In genomic region chr19:55080915-55081772, GRCh38 we compare ENCODE assay signal across 1 cellular context.
A peak's percentile ranks its signal among the peaks of the same experiment; 100 is the strongest.
TF ChIP-seq lines count a peak whose summit lies in the region.

No MANE protein-coding gene starts in this region.

TF ChIP-seq in WTC11, 78 proteins besides CTCF, POLR2A, EP300 and RAD21 (continued from another document):
- TF ChIP-seq AR (CRISPR knock-in tag; IDR thresholded peaks at IDR 0.05): no peak
- no peak for TF ChIP-seq GTF2I (CRISPR knock-in tag; conservative IDR thresholded peaks at IDR 0.05)
- no peak for TF ChIP-seq TEAD4 (CRISPR knock-in tag; IDR thresholded peaks at IDR 0.05)
- no peak for TF ChIP-seq JUN (CRISPR knock-in tag; IDR thresholded peaks at IDR 0.05)
- TF ChIP-seq SMAD4 (CRISPR knock-in tag; IDR thresholded peaks at IDR 0.05): 0 out of 2 replicates have a peak, but pooled peaks have one; percentile 44
- TF ChIP-seq ESRRA (CRISPR knock-in tag; IDR thresholded peaks at IDR 0.05; ENCODE audit: borderline replicate concordance): no peak
- no peak for TF ChIP-seq ZNF425 (CRISPR knock-in tag; conservative IDR thresholded peaks at IDR 0.05)
- TF ChIP-seq CBFB (CRISPR knock-in tag; IDR thresholded peaks at IDR 0.05; ENCODE audit: low read depth): no peak
- TF ChIP-seq E2F4 (CRISPR knock-in tag; IDR thresholded peaks at IDR 0.05; ENCODE audit: borderline replicate concordance, low read depth): no peak
- no peak for TF ChIP-seq ZNF138 (CRISPR knock-in tag; conservative IDR thresholded peaks at IDR 0.05)
- TF ChIP-seq ZNF423 (CRISPR knock-in tag; IDR thresholded peaks at IDR 0.05): no peak
- TF ChIP-seq MYBL2 (CRISPR knock-in tag; IDR thresholded peaks at IDR 0.05): no peak
- no peak for TF ChIP-seq KAT7 (CRISPR knock-in tag; IDR thresholded peaks at IDR 0.05; ENCODE audit: borderline replicate concordance)
- no peak for TF ChIP-seq FOXP1 (CRISPR knock-in tag; IDR thresholded peaks at IDR 0.05; ENCODE audit: borderline replicate concordance)
- TF ChIP-seq ZNF121 (CRISPR knock-in tag; IDR thresholded peaks at IDR 0.05): no peak
- TF ChIP-seq NR1H2 (CRISPR knock-in tag; IDR thresholded peaks at IDR 0.05): no peak
- TF ChIP-seq ZNF317 (CRISPR knock-in tag; IDR thresholded peaks at IDR 0.05; ENCODE audit: borderline replicate concordance, low read depth): no peak
- TF ChIP-seq FOXJ3 (CRISPR knock-in tag; IDR thresholded peaks at IDR 0.05; ENCODE audit: borderline replicate concordance): no peak
- no peak for TF ChIP-seq PRRX2 (CRISPR knock-in tag; IDR thresholded peaks at IDR 0.05)
- peak; percentile 70 for TF ChIP-seq FOXK1 (CRISPR knock-in tag; IDR thresholded peaks at IDR 0.05)
- no peak for TF ChIP-seq ZNF671 (CRISPR knock-in tag; IDR thresholded peaks at IDR 0.05)
- TF ChIP-seq USF2 (CRISPR knock-in tag; IDR thresholded peaks at IDR 0.05): no peak
- no peak for TF ChIP-seq ZBTB43 (CRISPR knock-in tag; IDR thresholded peaks at IDR 0.05)
- 0 out of 2 replicates have a peak, but pooled peaks have one; percentile 37 for TF ChIP-seq ELF4 (CRISPR knock-in tag; IDR thresholded peaks at IDR 0.05; ENCODE audit: low read depth)
- no peak; the same call in 1 of the 2 replicates for TF ChIP-seq FOXP4 (CRISPR knock-in tag; IDR thresholded peaks at IDR 0.05)
- no peak for TF ChIP-seq ZBTB21 (CRISPR knock-in tag; IDR thresholded peaks at IDR 0.05; ENCODE audit: borderline replicate concordance)
- no peak for TF ChIP-seq MXD4 (CRISPR knock-in tag; IDR thresholded peaks at IDR 0.05; ENCODE audit: borderline replicate concordance)
- no peak for TF ChIP-seq MLX (CRISPR knock-in tag; IDR thresholded peaks at IDR 0.05)
- TF ChIP-seq NFATC4 (CRISPR knock-in tag; IDR thresholded peaks at IDR 0.05): no peak
- TF ChIP-seq TCF7 (CRISPR knock-in tag; IDR thresholded peaks at IDR 0.05; ENCODE audit: low read depth): no peak
- TF ChIP-seq ZSCAN18 (CRISPR knock-in tag; IDR thresholded peaks at IDR 0.05): no peak
- TF ChIP-seq GRHL2 (CRISPR knock-in tag; IDR thresholded peaks at IDR 0.05; ENCODE audit: insufficient replicate concordance, severe bottlenecking): no peak
- TF ChIP-seq SP1 (CRISPR knock-in tag; conservative IDR thresholded peaks at IDR 0.05): peak; percentile 63
- TF ChIP-seq MAX (CRISPR knock-in tag; IDR thresholded peaks at IDR 0.05): peak; percentile 48; the same call in 1 of the 2 replicates
- no peak; the same call in 1 of the 2 replicates for TF ChIP-seq SMAD3 (CRISPR knock-in tag; IDR thresholded peaks at IDR 0.05; ENCODE audit: borderline replicate concordance)
